Comparison of ENCODE assay signal across 25 cellular contexts in the genomic region with DNA sequence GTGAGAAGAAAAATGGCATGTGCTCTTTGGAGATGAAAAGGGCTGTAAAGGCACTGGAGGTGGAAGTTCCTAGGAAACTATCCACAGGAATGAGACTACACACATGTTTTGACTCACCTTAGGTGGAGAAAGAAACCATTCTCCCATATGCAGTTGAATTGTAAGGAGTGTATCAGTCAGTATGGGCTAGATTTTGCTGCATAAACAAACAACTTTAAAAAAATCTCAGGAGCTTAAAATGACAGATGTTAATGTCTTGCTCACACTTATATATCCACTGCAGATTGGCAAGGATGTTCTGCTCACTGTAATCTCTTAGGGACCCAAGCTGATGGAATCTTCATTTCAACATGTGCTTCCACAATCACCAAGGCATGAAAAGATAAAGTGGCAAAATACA.
"Had no signal": no experiment of that assay in that cellular context is flagged by ENCODE, and none has a peak within 500 bp of the region (broad histone marks: within the 10 kb centered on the region; RNA-seq: fewer than 3 reads in every experiment).

No MANE protein-coding gene starts in this region.

- H3K4me3 ChIP-seq: colonic mucosa, esophagus squamous epithelium, gastrocnemius medialis, heart right ventricle, left lung, lower lobe of right lung had no signal

- H3K36me3 ChIP-seq: colonic mucosa, esophagus squamous epithelium, gastrocnemius medialis, heart right ventricle, left lung, lower lobe of right lung had no signal

- H3K9me3 ChIP-seq: colonic mucosa, esophagus squamous epithelium, gastrocnemius medialis, left lung, lower lobe of right lung had no signal

- FAIRE-seq: endometrium, islet of Langerhans, keratinocyte had no signal

- H3K27ac ChIP-seq: colonic mucosa, epithelial cell of prostate, esophagus squamous epithelium, gastrocnemius medialis, heart right ventricle, left lung, lower lobe of right lung had no signal

- DNase-seq: colonic mucosa; cortex of kidney; effector CD8-positive, alpha-beta T cell; effector memory CD8-positive, alpha-beta T cell; endodermal cell; erythroblast; esophagus squamous epithelium; foreskin fibroblast; foreskin melanocyte; gastrocnemius medialis; glutamatergic neuron; head of caudate nucleus; heart right ventricle; hippocampal formation; left cardiac atrium; left lung; left ventricle myocardium superior; lower lobe of right lung; mesenchymal stem cell; midbrain had no signal

- H3K27me3 ChIP-seq: colonic mucosa, gastrocnemius medialis, left lung had no signal

- H3K4me1 ChIP-seq: colonic mucosa, esophagus squamous epithelium, gastrocnemius medialis, heart right ventricle, left lung, lower lobe of right lung had no signal

- ATAC-seq: effector memory CD8-positive, alpha-beta T cell; esophagus mucosa; gastrocnemius medialis; heart right ventricle; left cardiac atrium; left lung; left ventricle myocardium superior; lower lobe of right lung had no signal
